8 cellular contexts compared by ENCODE assay signal in genomic region chr2:205660521-205661124, GRCh38. TPM values are rescaled to one million over a fixed set of nuclear protein-coding genes. Genes with fewer than 3 reads are reported as not detected.
DNase-seq lines count a peak whose midpoint lies in the region; ATAC-seq and TF ChIP-seq lines count a peak whose summit lies in the region.

No MANE protein-coding gene starts in this region.

- no peaks in the 10 kb centered on the region for H3K36me3 ChIP-seq in CD4-positive, CD25-positive, alpha-beta regulatory T cell (ENCODE audit: control insufficient read depth, insufficient read depth, low read length)

- H3K4me1 ChIP-seq in CD4-positive, CD25-positive, alpha-beta regulatory T cell (ENCODE audit: control insufficient read depth, insufficient read depth, low read length, poor library complexity, severe bottlenecking), result no peaks in the 10 kb centered on the region

- H3K9me3 ChIP-seq in CD4-positive, CD25-positive, alpha-beta regulatory T cell (ENCODE audit: control insufficient read depth in 2 of 2, low read length in 2 of 2), result no peaks in the 10 kb centered on the region

- ATAC-seq in CD4-positive, CD25-positive, alpha-beta regulatory T cell (ENCODE audit: low read depth in 2 of 2), result peak; percentile 39 to 48
- ATAC-seq in GM21576 (IDR thresholded peaks at IDR 0.05; ENCODE audit: unreplicated experiment) (peak; percentile 87), HG03460 (IDR thresholded peaks at IDR 0.05; ENCODE audit: unreplicated experiment) (no peak), HG03097 (IDR thresholded peaks at IDR 0.05; ENCODE audit: low FRiP score, unreplicated experiment) (no peak)

- TF ChIP-seq CTCF in chondrocyte (IDR thresholded peaks at IDR 0.05), result no peak

- H3K36me3 Mint-ChIP-seq in CD4-positive, CD25-positive, alpha-beta regulatory T cell, result no peaks in the 10 kb centered on the region
- no peaks in the 10 kb centered on the region for H3K36me3 Mint-ChIP-seq in chondrocyte (ENCODE audit: low read depth)

- DNase-seq in CD4-positive, CD25-positive, alpha-beta regulatory T cell, result peak in 1 of 3 donors; percentile 58
- peak; percentile 90 for DNase-seq in RPMI7951 (ENCODE audit: low read depth)
- no peak for DNase-seq in chondrocyte (ENCODE audit: low spot score)
- peak; percentile 36 to 46 for DNase-seq in stimulated activated CD4-positive, alpha-beta T cell treated with anti-CD3 and anti-CD28 coated beads, Interleukin-2, amount 100 ng/mL, for 24 hours
- DNase-seq in nucleus accumbens (lab: John Stamatoyannopoulos, UW), result no peak

- peaks cover 4% of the 10 kb centered on the region for H3K27me3 ChIP-seq in CD4-positive, CD25-positive, alpha-beta regulatory T cell (ENCODE audit: control insufficient read depth, insufficient read depth, low read length)

- peak overlapping the region in 1 of 4 donors; percentile 1 for H3K4me3 Mint-ChIP-seq in CD4-positive, CD25-positive, alpha-beta regulatory T cell
- H3K4me3 Mint-ChIP-seq in chondrocyte (ENCODE audit: unreplicated experiment), result peak overlapping the region; percentile 14

- H3K4me1 Mint-ChIP-seq in CD4-positive, CD25-positive, alpha-beta regulatory T cell, result peaks cover 3 to 18% (median 9%) of the 10 kb centered on the region in 4 donors
- H3K4me1 Mint-ChIP-seq in chondrocyte (ENCODE audit: low read depth), result peaks cover 32% of the 10 kb centered on the region

- peaks cover 5% of the 10 kb centered on the region for H3K27me3 Mint-ChIP-seq in CD4-positive, CD25-positive, alpha-beta regulatory T cell
- H3K27me3 Mint-ChIP-seq in chondrocyte (ENCODE audit: low read depth), result no peaks in the 10 kb centered on the region

- H3K4me3 ChIP-seq in CD4-positive, CD25-positive, alpha-beta regulatory T cell (ENCODE audit: low read depth, low read length), result no peak overlapping the region

- H3K27ac Mint-ChIP-seq in CD4-positive, CD25-positive, alpha-beta regulatory T cell, result peak overlapping the region in 2 of 3 donors; percentile 59 to 62
- H3K27ac Mint-ChIP-seq in chondrocyte (ENCODE audit: unreplicated experiment), result peak overlapping the region; percentile 92

- peaks cover 0 to 2% (median 0%) of the 10 kb centered on the region in 7 donors for H3K9me3 Mint-ChIP-seq in CD4-positive, CD25-positive, alpha-beta regulatory T cell
- no peaks in the 10 kb centered on the region for H3K9me3 Mint-ChIP-seq in chondrocyte (ENCODE audit: low read depth)

- H3K27ac ChIP-seq in CD4-positive, CD25-positive, alpha-beta regulatory T cell (ENCODE audit: insufficient read depth, low read length, poor library complexity, severe bottlenecking), result no peak overlapping the region

RNA-seq across cellular contexts. Expression of gene NRP2, which starts 21.7 kb away (rescaled TPM):
- not detected for total RNA-seq in CD4-positive, CD25-positive, alpha-beta regulatory T cell
- under 1 TPM in 1 of 4 donors, not detected in 3; 0.64 TPM for polyA plus RNA-seq in CD4-positive, CD25-positive, alpha-beta regulatory T cell
- 57.7 and 73.5 TPM in 2 replicates for total RNA-seq in RPMI7951 (2014; rRNA removed; shearing (Covaris generic))
- total RNA-seq in chondrocyte, result 31.7 to 83.7 TPM (median 34.5 TPM) in 3 replicates

Comparison
In these comparisons a context has a peak if more than half of its experiments do, and no peak if none do; other contexts are left out.
1. ATAC-seq: peak in CD4-positive, CD25-positive, alpha-beta regulatory T cell (2 of 2) and GM21576 (single experiment); none in HG03460 (single experiment) and HG03097 (single experiment).
2. DNase-seq: peak in RPMI7951 (single experiment) and stimulated activated CD4-positive, alpha-beta T cell treated with anti-CD3 and anti-CD28 coated beads, Interleukin-2, amount 100 ng/mL, for 24 hours (2 of 2); none in chondrocyte (single experiment) and nucleus accumbens (0 of 56).
3. RNA of gene NRP2, which starts 21.7 kb away (total RNA-seq): 57.7 to 73.5 TPM in RPMI7951 and 31.7 to 83.7 TPM in chondrocyte; not detected in CD4-positive, CD25-positive, alpha-beta regulatory T cell (single experiment); every median in the first group is over 10 times any median in the second.